Comparison of ENCODE assay signal across 17 cellular contexts in genomic region chr9:134331186-134332025, GRCh38. TPM values are rescaled to one million over a fixed set of nuclear protein-coding genes. Genes with fewer than 3 reads are reported as not detected.
DNase-seq lines count a peak whose midpoint lies in the region; ATAC-seq and TF ChIP-seq lines count a peak whose summit lies in the region.
"Had no signal": no experiment of that assay in that cellular context is flagged by ENCODE, and none has a peak within 500 bp of the region (broad histone marks: within the 10 kb centered on the region; RNA-seq: fewer than 3 reads in every experiment).

No MANE protein-coding gene starts in this region.

- H3K4me3 ChIP-seq in hepatocyte = no peak overlapping the region
- peak overlapping the region; percentile 92 for H3K4me3 ChIP-seq in psoas muscle
- H3K4me3 ChIP-seq: left lung had no signal

- H3K9me3 ChIP-seq in hepatocyte (ENCODE audit: low read depth) (no peaks in the 10 kb centered on the region), psoas muscle (no peaks in the 10 kb centered on the region)
- H3K9me3 ChIP-seq: left lung had no signal

- peaks cover 94% of the 10 kb centered on the region for H4K20me1 ChIP-seq in hepatocyte (ENCODE audit: insufficient read depth, poor library complexity, severe bottlenecking)

- intact Hi-C loops in psoas muscle (cut with DNase I) = loop anchor here in 1 of 2 donors (5.0 kb wide), 3 partner anchors 36 to 101 kb away; no protein-coding TSS in a partner anchor

- H3K36me3 Mint-ChIP-seq in WTC11 = no peaks in the 10 kb centered on the region
- H3K36me3 Mint-ChIP-seq: activated naive CD8-positive, alpha-beta T cell treated with anti-CD3 and anti-CD28 coated beads, Interleukin-2, amount 10 ng/mL, durations not matched to agents 7 days and 5 days; T-cell had no signal

- H3K9me3 Mint-ChIP-seq in WTC11 = no peaks in the 10 kb centered on the region
- H3K9me3 Mint-ChIP-seq: activated naive CD8-positive, alpha-beta T cell treated with anti-CD3 and anti-CD28 coated beads, Interleukin-2, amount 10 ng/mL, durations not matched to agents 7 days and 5 days; activated T-cell treated with anti-CD3 and anti-CD28 coated beads, Interleukin-2, amount 50 U/mL, for 72 hours; T-cell had no signal

- WGBS in hepatocyte (ENCODE audit: low lambda C conversion rate, missing lambda C conversion rate) = 90% methylated on average over 29 of the region's 30 CpGs
- 32 to 56% (median 43%) methylated on average over 30 of the region's 30 CpGs for WGBS in psoas muscle, 3 donors

- H3K4me3 Mint-ChIP-seq in WTC11 = no peak overlapping the region
- H3K4me3 Mint-ChIP-seq: activated CD8-positive, alpha-beta T cell treated with anti-CD3 and anti-CD28 coated beads, Interleukin-2, amount 10 ng/mL, durations not matched to agents 7 days and 5 days; activated naive CD8-positive, alpha-beta T cell treated with anti-CD3 and anti-CD28 coated beads, Interleukin-2, amount 10 ng/mL, durations not matched to agents 7 days and 5 days; activated T-cell treated with anti-CD3 and anti-CD28 coated beads, Interleukin-2, amount 50 U/mL, for 72 hours; T-cell had no signal

- CTCF ChIA-PET in WTC11 (lab: Charles Lee) = no interaction called here

- H3K4me1 ChIP-seq in hepatocyte (ENCODE audit: insufficient read depth) (peaks cover 85% of the 10 kb centered on the region), psoas muscle (peaks cover 81% of the 10 kb centered on the region)

- in situ Hi-C loops in G401 (cut with HindIII; ENCODE audit: low sequenced_read_pairs) (no loop called here), GM13977 (cut with MboI; ENCODE audit: low pct_unique_long_range_greater_than_20kb, low sequenced_read_pairs, unreplicated experiment) (no loop called here)

- H3K79me2 ChIP-seq in hepatocyte = peaks cover 95% of the 10 kb centered on the region

- TF ChIP-seq CTCF in WTC11 (IDR thresholded peaks at IDR 0.05) = no peak
- no peak for TF ChIP-seq CTCF in hepatocyte (IDR thresholded peaks at IDR 0.05; ENCODE audit: poor library complexity)
- TF ChIP-seq CTCF in psoas muscle (IDR thresholded peaks at IDR 0.05) = no peak
- TF ChIP-seq CTCF in GM13977 (IDR thresholded peaks at IDR 0.05; ENCODE audit: extremely low read depth, insufficient read depth, missing control alignments) = no peak

- H3K27me3 ChIP-seq in hepatocyte = no peaks in the 10 kb centered on the region
- no peaks in the 10 kb centered on the region for H3K27me3 ChIP-seq in psoas muscle (ENCODE audit: insufficient read depth in 3 of 3, low read length in 2 of 3)
- H3K27me3 ChIP-seq: left lung had no signal

- H3K27ac ChIP-seq in hepatocyte (no peak overlapping the region), psoas muscle (peak overlapping the region; percentile 97)
- H3K27ac ChIP-seq: left lung had no signal

- peak overlapping the region; percentile 95 for H3K4me2 ChIP-seq in hepatocyte

- H3K27ac Mint-ChIP-seq in WTC11 = peak overlapping the region; percentile 76
- H3K27ac Mint-ChIP-seq: activated CD8-positive, alpha-beta T cell treated with anti-CD3 and anti-CD28 coated beads, Interleukin-2, amount 10 ng/mL, durations not matched to agents 7 days and 5 days; activated naive CD8-positive, alpha-beta T cell treated with anti-CD3 and anti-CD28 coated beads, Interleukin-2, amount 10 ng/mL, durations not matched to agents 7 days and 5 days; activated T-cell treated with anti-CD3 and anti-CD28 coated beads, Interleukin-2, amount 50 U/mL, for 72 hours; T-cell had no signal

- POLR2A ChIA-PET in WTC11 (lab: Charles Lee) = no interaction called here

- H3K27me3 Mint-ChIP-seq in WTC11 (ENCODE audit: low read depth) = no peaks in the 10 kb centered on the region
- H3K27me3 Mint-ChIP-seq: T-cell had no signal

- DNase-seq in G401 (ENCODE audit: low spot score) (peak; percentile 47), WTC11 (ENCODE audit: low spot score) (no peak), hepatocyte (ENCODE audit: low spot score) (no peak), psoas muscle (peak; percentile 25 to 61), GM13977 (ENCODE audit: low spot score) (no peak), COLO668 (lab: John Stamatoyannopoulos, UW; ENCODE audit: unreplicated experiment) (no peak), medulla oblongata (ENCODE audit: extremely low spot score) (no peak)
- DNase-seq: activated CD8-positive, alpha-beta T cell treated with anti-CD3 and anti-CD28 coated beads, Interleukin-2, amount 10 ng/mL, durations not matched to agents 7 days and 5 days; activated naive CD8-positive, alpha-beta T cell treated with anti-CD3 and anti-CD28 coated beads, Interleukin-2, amount 10 ng/mL, durations not matched to agents 7 days and 5 days; activated T-cell treated with anti-CD3 and anti-CD28 coated beads, Interleukin-2, amount 50 U/mL, for 72 hours; central memory CD4-positive, alpha-beta T cell; GF-D8; NCI-H2029 treated with DMSO at 0.1 percent for 48 hours; NCI-H82; T-cell had no signal

- H3K9me2 ChIP-seq in hepatocyte (replicated peaks; ENCODE audit: insufficient read depth) = no peaks in the 10 kb centered on the region

- peaks cover 25% of the 10 kb centered on the region for H3K4me1 Mint-ChIP-seq in WTC11
- H3K4me1 Mint-ChIP-seq: activated naive CD8-positive, alpha-beta T cell treated with anti-CD3 and anti-CD28 coated beads, Interleukin-2, amount 10 ng/mL, durations not matched to agents 7 days and 5 days had no signal

- H3K36me3 ChIP-seq in hepatocyte (replicated peaks; ENCODE audit: insufficient read depth, low read depth) (no peaks in the 10 kb centered on the region), psoas muscle (ENCODE audit: insufficient read depth in 1 of 2, low read depth in 1 of 2) (no peaks in the 10 kb centered on the region)
- H3K36me3 ChIP-seq: left lung had no signal

- no peak overlapping the region for H2AFZ ChIP-seq in hepatocyte

- ATAC-seq in WTC11 (no peak), psoas muscle (no peak), GM18858 (IDR thresholded peaks at IDR 0.05; ENCODE audit: unreplicated experiment) (no peak)
- ATAC-seq: activated CD8-positive, alpha-beta T cell treated with anti-CD3 and anti-CD28 coated beads, Interleukin-2, amount 10 ng/mL, durations not matched to agents 7 days and 5 days; activated T-cell treated with anti-CD3 and anti-CD28 coated beads, Interleukin-2, amount 50 U/mL, for 72 hours; left lung; T-cell had no signal

TF ChIP-seq in WTC11, 78 proteins besides CTCF, POLR2A, EP300 and RAD21:
- no peak for TF ChIP-seq USF2 (CRISPR knock-in tag; IDR thresholded peaks at IDR 0.05)
- TF ChIP-seq CREM (CRISPR knock-in tag; IDR thresholded peaks at IDR 0.05) = no peak
- no peak for TF ChIP-seq NR2C2 (CRISPR knock-in tag; IDR thresholded peaks at IDR 0.05)
- no peak for TF ChIP-seq ZNF396 (CRISPR knock-in tag; IDR thresholded peaks at IDR 0.05; ENCODE audit: borderline replicate concordance)
- no peak for TF ChIP-seq FOXP1 (CRISPR knock-in tag; IDR thresholded peaks at IDR 0.05; ENCODE audit: borderline replicate concordance)
- TF ChIP-seq MYBL2 (CRISPR knock-in tag; IDR thresholded peaks at IDR 0.05) = no peak
- no peak for TF ChIP-seq KAT7 (CRISPR knock-in tag; IDR thresholded peaks at IDR 0.05; ENCODE audit: borderline replicate concordance)
- no peak for TF ChIP-seq TEAD1 (CRISPR knock-in tag; IDR thresholded peaks at IDR 0.05)
- TF ChIP-seq ESRRA (CRISPR knock-in tag; IDR thresholded peaks at IDR 0.05; ENCODE audit: borderline replicate concordance) = no peak
- TF ChIP-seq E2F4 (CRISPR knock-in tag; IDR thresholded peaks at IDR 0.05; ENCODE audit: borderline replicate concordance, low read depth) = no peak
- no peak for TF ChIP-seq OVOL2 (CRISPR knock-in tag; IDR thresholded peaks at IDR 0.05; ENCODE audit: borderline replicate concordance)

RNA-seq across cellular contexts. Expression of gene RXRA, which starts 5.2 kb away (rescaled TPM):
- 18.9 and 25.8 TPM in 2 replicates for total RNA-seq in G401 (2014; rRNA removed; shearing (Covaris generic))
- total RNA-seq in WTC11 (2021) = 24.9 to 27.5 TPM (median 25.0 TPM) in 3 replicates
- total RNA-seq in hepatocyte = 32.5 and 35.9 TPM in 2 replicates
- polyA plus RNA-seq in hepatocyte = 34.3 and 41.6 TPM in 2 replicates
- total RNA-seq in psoas muscle = 100 to 1,000 TPM in 3 of 4 donors, 10 to 100 TPM in 1; 84.3 to 192 (median 147) TPM
- polyA plus RNA-seq in psoas muscle = 100 to 1,000 TPM in 1 of 3 donors, 10 to 100 TPM in 2; 37.7 to 156 (median 76.4) TPM

Comparison
In these comparisons a context has a peak if more than half of its experiments do, and no peak if none do; other contexts are left out.
1. DNase-seq: peak in G401 (single experiment) and psoas muscle (2 of 2); none in WTC11 (single experiment), hepatocyte (single experiment), GM13977 (single experiment), COLO668 (single experiment) and medulla oblongata (single experiment).